1 cellular context compared by ENCODE assay signal in the genomic region with DNA sequence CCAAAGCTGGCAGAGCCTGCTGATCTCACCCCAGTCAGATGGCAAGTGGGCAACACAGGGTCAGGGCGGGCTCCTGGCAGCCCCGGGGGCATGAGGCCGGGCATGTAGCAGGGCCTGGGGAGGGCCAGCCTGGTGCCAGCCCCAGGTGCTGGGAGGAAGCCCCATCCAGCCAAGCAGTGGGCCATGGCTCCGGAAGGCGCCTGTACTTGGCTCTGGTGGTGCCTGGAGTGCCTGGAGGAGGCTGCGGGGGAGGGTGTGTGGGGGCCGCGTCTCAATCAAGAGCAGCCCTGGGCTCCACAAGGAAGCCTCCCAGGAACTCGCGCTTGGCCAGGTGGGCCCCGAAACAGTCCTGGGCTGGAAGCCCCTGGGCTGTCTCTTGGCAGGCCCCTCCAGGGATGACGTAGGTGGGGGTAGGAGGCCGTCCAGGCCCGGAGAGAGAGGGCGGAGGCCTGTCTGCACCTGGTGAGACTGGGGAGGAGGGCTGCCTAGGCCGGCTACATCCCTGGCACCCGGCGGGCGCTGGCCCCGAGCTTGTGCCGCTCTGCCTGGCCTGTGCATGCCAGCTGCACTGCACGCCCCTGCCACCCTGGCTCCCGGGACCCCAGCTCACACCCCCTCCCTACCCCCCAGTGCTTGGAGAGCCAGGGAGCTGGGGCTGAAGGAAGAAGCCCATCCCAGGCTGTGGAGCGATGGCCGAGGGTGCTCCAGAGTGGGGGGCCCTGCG.
TF ChIP-seq lines count a peak whose summit lies in the region.

No MANE protein-coding gene starts in this region.

TF ChIP-seq in GM23338, 12 proteins besides CTCF, POLR2A, EP300 and RAD21 (continued from another document):
- TF ChIP-seq, protein P1, sequence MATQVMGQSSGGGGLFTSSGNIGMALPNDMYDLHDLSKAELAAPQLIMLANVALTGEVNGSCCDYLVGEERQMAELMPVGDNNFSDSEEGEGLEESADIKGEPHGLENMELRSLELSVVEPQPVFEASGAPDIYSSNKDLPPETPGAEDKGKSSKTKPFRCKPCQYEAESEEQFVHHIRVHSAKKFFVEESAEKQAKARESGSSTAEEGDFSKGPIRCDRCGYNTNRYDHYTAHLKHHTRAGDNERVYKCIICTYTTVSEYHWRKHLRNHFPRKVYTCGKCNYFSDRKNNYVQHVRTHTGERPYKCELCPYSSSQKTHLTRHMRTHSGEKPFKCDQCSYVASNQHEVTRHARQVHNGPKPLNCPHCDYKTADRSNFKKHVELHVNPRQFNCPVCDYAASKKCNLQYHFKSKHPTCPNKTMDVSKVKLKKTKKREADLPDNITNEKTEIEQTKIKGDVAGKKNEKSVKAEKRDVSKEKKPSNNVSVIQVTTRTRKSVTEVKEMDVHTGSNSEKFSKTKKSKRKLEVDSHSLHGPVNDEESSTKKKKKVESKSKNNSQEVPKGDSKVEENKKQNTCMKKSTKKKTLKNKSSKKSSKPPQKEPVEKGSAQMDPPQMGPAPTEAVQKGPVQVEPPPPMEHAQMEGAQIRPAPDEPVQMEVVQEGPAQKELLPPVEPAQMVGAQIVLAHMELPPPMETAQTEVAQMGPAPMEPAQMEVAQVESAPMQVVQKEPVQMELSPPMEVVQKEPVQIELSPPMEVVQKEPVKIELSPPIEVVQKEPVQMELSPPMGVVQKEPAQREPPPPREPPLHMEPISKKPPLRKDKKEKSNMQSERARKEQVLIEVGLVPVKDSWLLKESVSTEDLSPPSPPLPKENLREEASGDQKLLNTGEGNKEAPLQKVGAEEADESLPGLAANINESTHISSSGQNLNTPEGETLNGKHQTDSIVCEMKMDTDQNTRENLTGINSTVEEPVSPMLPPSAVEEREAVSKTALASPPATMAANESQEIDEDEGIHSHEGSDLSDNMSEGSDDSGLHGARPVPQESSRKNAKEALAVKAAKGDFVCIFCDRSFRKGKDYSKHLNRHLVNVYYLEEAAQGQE (IDR thresholded peaks at IDR 0.05; ENCODE audit: unreplicated experiment): no peak
